21 cellular contexts compared by ENCODE assay signal in genomic region chr3:123759311-123759710, GRCh38.
DNase-seq lines count a peak whose midpoint lies in the region; ATAC-seq and TF ChIP-seq lines count a peak whose summit lies in the region.
"Had no signal": no experiment of that assay in that cellular context is flagged by ENCODE, and none has a peak within 500 bp of the region (broad histone marks: within the 10 kb centered on the region; RNA-seq: fewer than 3 reads in every experiment).

No MANE protein-coding gene starts in this region.

- H3K9me3 ChIP-seq in BLaER1 = 0 out of 2 replicates have a peak, but pooled peaks cover 3% of the 10 kb centered on the region
- H3K9me3 ChIP-seq in colonic mucosa = no peaks in the 10 kb centered on the region
- H3K9me3 ChIP-seq in tibial artery = no peaks in the 10 kb centered on the region
- H3K9me3 ChIP-seq: breast epithelium had no signal

- peak; percentile 12 for DNase-seq in colonic mucosa
- DNase-seq in renal cortical epithelial cell (ENCODE audit: low read depth) = peak; percentile 77
- no peak for DNase-seq in HuH-7 (ENCODE audit: low spot score)
- no peak for DNase-seq in tibial artery
- no peak for DNase-seq in NCI-H2029 (lab: John Stamatoyannopoulos, UW)
- DNase-seq: activated CD8-positive, alpha-beta memory T cell treated with anti-CD3 and anti-CD28 coated beads, Interleukin-2, amount 50 U/mL, for 4 hours; DND-41; immature natural killer cell; NCI-H1436 treated with DMSO at 0.1 percent for 48 hours; NCI-H2171 treated with DMSO at 0.1 percent for 48 hours; NCI-H748 treated with DMSO at 0.1 percent for 48 hours; nucleus accumbens; right cardiac atrium; SHP77 treated with DMSO at 0.1 percent for 48 hours; T-helper 17 cell had no signal

- H3K4me2 ChIP-seq in BLaER1 (peak overlapping the region; percentile 98), KMS-11 (peak overlapping the region; percentile 15; the same call in 1 of the 2 replicates)

- no peak overlapping the region for H2AFZ ChIP-seq in KMS-11 (ENCODE audit: low read depth)

- ATAC-seq in GM18517 (IDR thresholded peaks at IDR 0.05; ENCODE audit: unreplicated experiment) = no peak
- ATAC-seq: T-helper 17 cell had no signal

- peak overlapping the region; percentile 59 for H3K27ac ChIP-seq in BLaER1
- H3K27ac ChIP-seq in KMS-11 = no peak overlapping the region
- no peak overlapping the region for H3K27ac ChIP-seq in colonic mucosa
- peak overlapping the region in 1 of 2 donors; percentile 12 for H3K27ac ChIP-seq in tibial artery
- H3K27ac ChIP-seq: breast epithelium, coronary artery had no signal

- peaks cover 73% of the 10 kb centered on the region for H3K4me1 ChIP-seq in BLaER1
- peaks cover 48% of the 10 kb centered on the region for H3K4me1 ChIP-seq in KMS-11 (ENCODE audit: low read depth, poor library complexity, severe bottlenecking)
- H3K4me1 ChIP-seq in colonic mucosa = peaks cover 26% of the 10 kb centered on the region
- H3K4me1 ChIP-seq in tibial artery = peaks cover 0 to 51% (median 41%) of the 10 kb centered on the region in 4 donors

- H3K36me3 ChIP-seq in BLaER1 (peaks cover 9% of the 10 kb centered on the region), KMS-11 (ENCODE audit: insufficient read depth) (no peaks in the 10 kb centered on the region), colonic mucosa (no peaks in the 10 kb centered on the region), tibial artery (no peaks in the 10 kb centered on the region)
- H3K36me3 ChIP-seq: breast epithelium had no signal

- H3K27me3 ChIP-seq in BLaER1 (no peaks in the 10 kb centered on the region), KMS-11 (ENCODE audit: insufficient read depth, low read depth) (no peaks in the 10 kb centered on the region), colonic mucosa (no peaks in the 10 kb centered on the region), tibial artery (no peaks in the 10 kb centered on the region)
- H3K27me3 ChIP-seq: breast epithelium had no signal

- H3K4me3 ChIP-seq in BLaER1 (peak overlapping the region; percentile 48), KMS-11 (IDR thresholded peaks at IDR 0.05; ENCODE audit: insufficient read depth, low read depth, low read length) (no peak overlapping the region), colonic mucosa (no peak overlapping the region), tibial artery (no peak overlapping the region)
- H3K4me3 ChIP-seq: breast epithelium, coronary artery, lung had no signal

- intact Hi-C loops in colonic mucosa (cut with DNase I) (no loop called here), tibial artery (cut with DNase I; ENCODE audit: low total_unique reads) (no loop called here)

- H3K79me2 ChIP-seq in KMS-11 (ENCODE audit: insufficient read depth, low read depth) = no peaks in the 10 kb centered on the region

- TF ChIP-seq CTCF in KMS-11 (conservative IDR thresholded peaks at IDR 0.05; ENCODE audit: low read depth, low read length) (no peak), colonic mucosa (IDR thresholded peaks at IDR 0.05) (no peak), tibial artery (IDR thresholded peaks at IDR 0.05) (no peak)

- H3K9ac ChIP-seq in BLaER1 = peak overlapping the region; percentile 53; the same call in 1 of the 2 replicates
- no peak overlapping the region for H3K9ac ChIP-seq in KMS-11
- H3K9ac ChIP-seq in colonic mucosa (ENCODE audit: low read depth in 2 of 2, low read length in 2 of 2) = no peak overlapping the region

- H4K20me1 ChIP-seq in BLaER1 (peaks cover 13% of the 10 kb centered on the region), KMS-11 (ENCODE audit: insufficient read depth) (no peaks in the 10 kb centered on the region)

Comparison
In these comparisons a context has a peak if more than half of its experiments do, and no peak if none do; other contexts are left out.
1. DNase-seq: peak in colonic mucosa (single experiment) and renal cortical epithelial cell (single experiment); none in HuH-7 (single experiment), tibial artery (0 of 2) and NCI-H2029 (single experiment).